Comparison of ENCODE assay signal across 8 cellular contexts in the genomic region with DNA sequence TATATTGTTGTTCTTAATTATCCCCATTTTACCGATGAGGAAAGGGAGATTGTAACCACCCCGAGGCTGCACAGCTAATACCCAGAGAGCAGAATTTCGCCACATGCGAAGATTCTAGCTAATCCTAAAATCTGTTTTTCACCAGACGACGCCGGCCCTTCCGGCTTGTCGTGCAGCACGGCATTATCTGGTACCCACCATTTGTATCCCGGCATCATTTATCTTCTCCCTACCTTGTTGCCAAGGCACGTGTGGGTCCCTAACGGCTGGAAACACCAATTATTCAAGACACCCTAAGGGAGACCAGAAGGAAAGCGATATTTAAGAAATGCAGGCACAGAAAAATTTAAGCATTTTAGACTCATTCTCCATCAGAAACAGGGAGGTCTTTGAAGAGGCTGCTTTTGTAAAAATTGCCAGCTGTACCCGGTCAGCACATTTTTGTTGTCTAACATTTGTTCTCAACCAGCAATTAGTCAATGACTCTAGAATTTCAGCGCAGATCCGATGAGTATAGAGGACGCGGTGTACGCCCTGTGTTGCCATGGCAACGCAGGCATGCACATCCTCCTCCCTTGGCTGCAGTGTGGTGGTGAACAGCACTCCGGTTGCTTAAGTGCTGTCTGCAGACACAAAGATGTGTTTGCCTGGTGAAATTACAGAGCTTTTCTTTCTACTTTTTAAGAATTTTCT.
DNase-seq lines count a peak whose midpoint lies in the region; ATAC-seq and TF ChIP-seq lines count a peak whose summit lies in the region.

No MANE protein-coding gene starts in this region.

- TF ChIP-seq CTCF in A673 (conservative IDR thresholded peaks at IDR 0.05; ENCODE audit: low read depth, low read length), result no peak
- no peak for TF ChIP-seq CTCF in heart left ventricle (IDR thresholded peaks at IDR 0.05)

- CTCF ChIA-PET in A673 (lab: Charles Lee), result no interaction called here

- H3K4me1 ChIP-seq in A673 (ENCODE audit: insufficient read depth, low read length, poor library complexity, severe bottlenecking) (no peaks in the 10 kb centered on the region), heart left ventricle (peaks cover 0 to 36% (median 13%) of the 10 kb centered on the region in 12 donors)

- H3K27me3 ChIP-seq in A673 (replicated peaks; ENCODE audit: insufficient read depth, low read depth, low read length, poor library complexity) (no peaks in the 10 kb centered on the region), heart left ventricle (no peaks in the 10 kb centered on the region)

- no TSS peak for BruUV-seq in A673 (replicated peaks; lab: Mats Ljungman, UMichigan)

- WGBS in heart left ventricle, 4 donors, result 57 to 59% (median 58%) methylated on average over 22 of the region's 22 CpGs

- no peaks in the 10 kb centered on the region for H3K9me3 ChIP-seq in A673 (ENCODE audit: low read depth, low read length, poor library complexity, severe bottlenecking)
- no peaks in the 10 kb centered on the region for H3K9me3 ChIP-seq in heart left ventricle

- H3K36me3 ChIP-seq in A673 (ENCODE audit: insufficient read depth, low read length, poor library complexity, severe bottlenecking) (no peaks in the 10 kb centered on the region), heart left ventricle (no peaks in the 10 kb centered on the region)

- DNase-seq in A673 (ENCODE audit: low spot score), result peak; percentile 28
- peak; percentile 93 for DNase-seq in NCI-H1105 (lab: John Stamatoyannopoulos, UW)
- DNase-seq in amniotic stem cell (lab: John Stamatoyannopoulos, UW), result peak; percentile 76
- peak; percentile 67 to 90 (median 82) for DNase-seq in heart left ventricle
- peak; percentile 76 for DNase-seq in renal cortical epithelial cell (ENCODE audit: low read depth)
- no peak for DNase-seq in stimulated activated naive CD8-positive, alpha-beta T cell treated with anti-CD3 and anti-CD28 coated beads, Interleukin-15, Interleukin-2, amounts not matched to agents 100 U/mL and 50 U/mL, for 24 hours
- DNase-seq in GDM1 (lab: John Stamatoyannopoulos, UW), result no peak
- no peak for DNase-seq in SKM-1 (lab: John Stamatoyannopoulos, UW; ENCODE audit: unreplicated experiment)

- TF ChIP-seq POLR2A in heart left ventricle (IDR thresholded peaks at IDR 0.05), result no peak

- POLR2A ChIA-PET in A673 (lab: Charles Lee; ENCODE audit: low non-redundant PET), result no interaction called here

- H3K4me3 ChIP-seq in A673 (ENCODE audit: low read depth, low read length, poor library complexity, severe bottlenecking), result no peak overlapping the region
- H3K4me3 ChIP-seq in heart left ventricle, result peak overlapping the region in 1 of 12 donors; percentile 2

- intact Hi-C loops in A673 (cut with micrococcal nuclease; ENCODE audit: unreplicated experiment) (no loop called here), heart left ventricle (cut with DNase I) (loop anchor here in 1 of 10 donors (5.0 kb wide), 2 partner anchors 37 to 122 kb away; no protein-coding TSS in a partner anchor)

- peak; percentile 81 to 90 (median 88) for ATAC-seq in heart left ventricle
- ATAC-seq in stimulated activated naive CD8-positive, alpha-beta T cell treated with anti-CD3 and anti-CD28 coated beads, Interleukin-15, Interleukin-2, amounts not matched to agents 100 U/mL and 50 U/mL, for 24 hours, result no peak

- H3K27ac ChIP-seq in A673 (ENCODE audit: low read depth, low read length, poor library complexity, severe bottlenecking), result no peak overlapping the region
- peak overlapping the region in 3 of 12 donors; percentile 7 to 43 (median 23) for H3K27ac ChIP-seq in heart left ventricle

Comparison
In these comparisons a context has a peak if more than half of its experiments do, and no peak if none do; other contexts are left out.
1. DNase-seq: peak in A673 (single experiment), NCI-H1105 (single experiment), amniotic stem cell (single experiment), heart left ventricle (5 of 5) and renal cortical epithelial cell (single experiment); none in stimulated activated naive CD8-positive, alpha-beta T cell treated with anti-CD3 and anti-CD28 coated beads, Interleukin-15, Interleukin-2, amounts not matched to agents 100 U/mL and 50 U/mL, for 24 hours (single experiment), GDM1 (single experiment) and SKM-1 (single experiment).